Comparison of ENCODE assay signal across 12 cellular contexts in the genomic region with DNA sequence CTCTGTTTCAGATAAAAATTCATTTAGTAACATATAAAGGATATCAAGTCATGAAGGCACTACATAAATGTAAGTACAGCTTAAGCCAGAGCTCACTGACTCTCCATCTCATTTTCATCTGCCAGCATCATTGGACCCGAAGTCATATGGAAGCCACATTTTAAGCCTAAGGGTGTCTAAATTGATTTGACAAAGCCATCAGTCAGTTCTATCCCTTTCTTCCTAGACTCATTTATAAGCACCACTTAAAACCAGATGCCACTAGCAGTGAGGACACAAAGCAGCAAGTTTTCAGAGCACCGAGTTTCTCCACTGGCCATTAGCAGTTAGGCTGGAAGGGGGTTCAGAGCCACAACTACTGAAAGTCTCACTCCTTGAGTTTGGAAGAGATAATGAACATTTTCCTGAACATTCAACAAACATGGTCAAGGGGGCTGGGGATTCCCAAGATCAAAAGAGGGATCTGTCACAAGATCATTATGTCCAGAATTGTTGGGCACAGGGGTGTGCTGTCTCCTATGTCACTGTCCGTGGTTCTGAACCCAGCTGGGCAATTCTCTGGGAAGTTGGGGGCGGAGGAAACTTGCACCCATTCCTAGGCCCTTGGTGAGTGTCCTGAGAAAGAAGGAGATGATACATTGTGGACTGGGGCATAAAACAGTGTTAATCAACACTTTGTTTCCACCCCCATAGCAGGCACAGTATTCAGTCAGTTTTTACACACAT.
A peak's percentile ranks its signal among the peaks of the same experiment; 100 is the strongest.
DNase-seq lines count a peak whose midpoint lies in the region; ATAC-seq and TF ChIP-seq lines count a peak whose summit lies in the region.
"Had no signal": no experiment of that assay in that cellular context is flagged by ENCODE, and none has a peak within 500 bp of the region (broad histone marks: within the 10 kb centered on the region; RNA-seq: fewer than 3 reads in every experiment).

No MANE protein-coding gene starts in this region.

- no peak for TF ChIP-seq POLR2A in sigmoid colon (IDR thresholded peaks at IDR 0.05)

- POLR2A ChIA-PET in RWPE1 (lab: Yijun Ruan, JAX; ENCODE audit: low non-redundant PET), result no interaction called here

- DNase-seq in T47D (ENCODE audit: low read depth in 1 of 2, low spot score in 1 of 2) (peak; percentile 13 to 28), mammary epithelial cell (no peak), RWPE1 (ENCODE audit: low spot score) (peak; percentile 3), fibroblast of the aortic adventitia (ENCODE audit: low read depth) (peak; percentile 27), sigmoid colon (no peak), osteoblast (ENCODE audit: insufficient read length, low spot score, missing footprints) (no peak)
- DNase-seq: activated CD4-positive, CD25-positive, alpha-beta regulatory T cell treated with anti-CD3 and anti-CD28 coated beads, Interleukin-2, amount 50 U/mL, for 72 hours; activated T-cell treated with anti-CD3 and anti-CD28 coated beads, Interleukin-2, amount 50 U/mL, for 72 hours had no signal

- H3K36me3 ChIP-seq in mammary epithelial cell (ENCODE audit: insufficient read depth, low read length) (no peaks in the 10 kb centered on the region), sigmoid colon (no peaks in the 10 kb centered on the region), osteoblast (ENCODE audit: insufficient read depth, low read length) (no peaks in the 10 kb centered on the region)

- H2AFZ ChIP-seq in mammary epithelial cell (ENCODE audit: low read depth, low read length), result no peak overlapping the region
- H2AFZ ChIP-seq in osteoblast (ENCODE audit: low read length), result no peak overlapping the region

- H3K4me3 ChIP-seq in mammary epithelial cell (replicated peaks in 1 of 3; ENCODE audit: insufficient read depth in 1 of 3, low read depth in 2 of 3, low read length in 3 of 3) (no peak overlapping the region), fibroblast of the aortic adventitia (ENCODE audit: low read depth, low read length) (no peak overlapping the region), sigmoid colon (no peak overlapping the region), osteoblast (ENCODE audit: insufficient read depth, low read length) (no peak overlapping the region)

- CTCF ChIA-PET in mammary epithelial cell (lab: Charles Lee; ENCODE audit: low non-redundant PET), result no interaction called here
- CTCF ChIA-PET in RWPE1 (lab: Yijun Ruan, JAX), result no interaction called here

- no peaks in the 10 kb centered on the region for H3K27me3 ChIP-seq in mammary epithelial cell (ENCODE audit: insufficient read depth, low read length)
- no peaks in the 10 kb centered on the region for H3K27me3 ChIP-seq in sigmoid colon
- no peaks in the 10 kb centered on the region for H3K27me3 ChIP-seq in osteoblast (ENCODE audit: insufficient read depth, low read length)

- WGBS in mammary epithelial cell (ENCODE audit: low coverage, missing lambda C conversion rate), result 65% methylated on average over 3 of the region's 4 CpGs
- WGBS in sigmoid colon, 2 donors, result 71 to 75% methylated on average over 4 of the region's 4 CpGs

- H3K27ac ChIP-seq in mammary epithelial cell (ENCODE audit: insufficient read depth, low read depth, low read length) (no peak overlapping the region), RWPE1 (no peak overlapping the region), sigmoid colon (peak overlapping the region in 3 of 4 donors; percentile 76 to 82 (median 82)), osteoblast (ENCODE audit: low read depth, low read length) (no peak overlapping the region)

- BruUV-seq in mammary epithelial cell (replicated peaks; lab: Mats Ljungman, UMichigan), result no TSS peak

- dilution Hi-C loops in mammary epithelial cell (cut with HindIII; ENCODE audit: low sequenced_read_pairs), result no loop called here

- H3K9ac ChIP-seq in mammary epithelial cell (ENCODE audit: insufficient read depth, low read length), result no peak overlapping the region

- H3K4me1 ChIP-seq in mammary epithelial cell (ENCODE audit: insufficient read depth, low read length) (peaks cover 5% of the 10 kb centered on the region), sigmoid colon (peaks cover 0 to 54% (median 46%) of the 10 kb centered on the region in 4 donors), osteoblast (ENCODE audit: insufficient read depth, low read length) (peaks cover 32% of the 10 kb centered on the region)

- H3K9me3 ChIP-seq in mammary epithelial cell (replicated peaks; ENCODE audit: insufficient read depth, low read length) (no peaks in the 10 kb centered on the region), sigmoid colon (no peaks in the 10 kb centered on the region), osteoblast (ENCODE audit: low read depth, low read length) (no peaks in the 10 kb centered on the region)

- H3K4me2 ChIP-seq in mammary epithelial cell (ENCODE audit: insufficient read depth, low read depth, low read length), result no peak overlapping the region
- no peak overlapping the region for H3K4me2 ChIP-seq in osteoblast (ENCODE audit: insufficient read depth, low read length)

- H4K20me1 ChIP-seq in mammary epithelial cell (ENCODE audit: insufficient read depth, low read length) (no peaks in the 10 kb centered on the region), osteoblast (ENCODE audit: insufficient read depth, low read length) (peaks cover 52% of the 10 kb centered on the region)

- H3K79me2 ChIP-seq in mammary epithelial cell (ENCODE audit: insufficient read depth, low read length), result no peaks in the 10 kb centered on the region
- peaks cover 26% of the 10 kb centered on the region for H3K79me2 ChIP-seq in osteoblast (ENCODE audit: insufficient read depth, low read length)

- TF ChIP-seq EP300 in sigmoid colon (IDR thresholded peaks at IDR 0.05), result no peak

- in situ Hi-C loops in T47D (cut with HindIII; ENCODE audit: low pct_unique_long_range_greater_than_20kb, low sequenced_read_pairs), result no loop called here
- in situ Hi-C loops in mammary epithelial cell (cut with MboI; ENCODE audit: low sequenced_read_pairs in 2 of 2), result no loop called here

- TF ChIP-seq CTCF in mammary epithelial cell (conservative IDR thresholded peaks at IDR 0.05 in 1 of 2, IDR thresholded peaks at IDR 0.05 in 1 of 2; ENCODE audit: extremely low read depth in 1 of 2, insufficient read depth in 1 of 2, low read depth in 1 of 2, low read length in 2 of 2) (no peak), RWPE1 (conservative IDR thresholded peaks at IDR 0.05; ENCODE audit: low read depth) (no peak), fibroblast of the aortic adventitia (IDR thresholded peaks at IDR 0.05; ENCODE audit: insufficient read depth, low read length) (no peak), sigmoid colon (IDR thresholded peaks at IDR 0.05) (no peak), osteoblast (IDR thresholded peaks at IDR 0.05; ENCODE audit: extremely low read depth, low read depth, low read length) (no peak)

- intact Hi-C loops in mammary epithelial cell (cut with micrococcal nuclease), result no loop called here
- intact Hi-C loops in sigmoid colon (cut with DNase I), result loop anchor here (5.0 kb wide), 1 partner anchor 45 kb away; no protein-coding TSS in a partner anchor

- ATAC-seq in HG02678 (IDR thresholded peaks at IDR 0.05; ENCODE audit: unreplicated experiment), result no peak
- no peak for ATAC-seq in GM18861 (IDR thresholded peaks at IDR 0.05; ENCODE audit: unreplicated experiment)
- ATAC-seq: activated T-cell treated with anti-CD3 and anti-CD28 coated beads, Interleukin-2, amount 50 U/mL, for 72 hours; esophagus mucosa; natural killer cell treated with Interleukin-12 subunit alpha and Interleukin-12 subunit beta and Interleukin-15 and Interleukin-18, amount 100 ng/mL, for 72 hours had no signal

Comparison
In these comparisons a context has a peak if more than half of its experiments do, and no peak if none do; other contexts are left out.
1. DNase-seq: peak in T47D (2 of 2), RWPE1 (single experiment) and fibroblast of the aortic adventitia (single experiment); none in mammary epithelial cell (single experiment), sigmoid colon (single experiment) and osteoblast (single experiment).
2. H3K27ac ChIP-seq: peak in sigmoid colon (3 of 4); none in mammary epithelial cell (single experiment), RWPE1 (single experiment) and osteoblast (single experiment).